Comparison of ENCODE assay signal across 1 cellular context in genomic region chr22:20114506-20115475, GRCh38.
TF ChIP-seq lines count a peak whose summit lies in the region.

No MANE protein-coding gene starts in this region.

TF ChIP-seq in GM23338, 12 proteins besides CTCF, POLR2A, EP300 and RAD21:
- TF ChIP-seq, protein P1, sequence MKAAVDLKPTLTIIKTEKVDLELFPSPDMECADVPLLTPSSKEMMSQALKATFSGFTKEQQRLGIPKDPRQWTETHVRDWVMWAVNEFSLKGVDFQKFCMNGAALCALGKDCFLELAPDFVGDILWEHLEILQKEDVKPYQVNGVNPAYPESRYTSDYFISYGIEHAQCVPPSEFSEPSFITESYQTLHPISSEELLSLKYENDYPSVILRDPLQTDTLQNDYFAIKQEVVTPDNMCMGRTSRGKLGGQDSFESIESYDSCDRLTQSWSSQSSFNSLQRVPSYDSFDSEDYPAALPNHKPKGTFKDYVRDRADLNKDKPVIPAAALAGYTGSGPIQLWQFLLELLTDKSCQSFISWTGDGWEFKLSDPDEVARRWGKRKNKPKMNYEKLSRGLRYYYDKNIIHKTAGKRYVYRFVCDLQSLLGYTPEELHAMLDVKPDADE (IDR thresholded peaks at IDR 0.05), result no peak
- TF ChIP-seq STAT1 (IDR thresholded peaks at IDR 0.05; ENCODE audit: unreplicated experiment), result no peak
- no peak for TF ChIP-seq ZNF462 (CRISPR knock-in tag; IDR thresholded peaks at IDR 0.05)
- no peak for TF ChIP-seq EZH2 (IDR thresholded peaks at IDR 0.05; ENCODE audit: low read depth, unreplicated experiment)
- TF ChIP-seq POLR2AphosphoS5 (IDR thresholded peaks at IDR 0.05; ENCODE audit: low read depth), result no peak
- TF ChIP-seq EZH2phosphoT487 (IDR thresholded peaks at IDR 0.05; ENCODE audit: unreplicated experiment), result no peak
- no peak for TF ChIP-seq JUNB (IDR thresholded peaks at IDR 0.05; ENCODE audit: unreplicated experiment)
- no peak for TF ChIP-seq NANOG (IDR thresholded peaks at IDR 0.05; ENCODE audit: borderline replicate concordance)
- TF ChIP-seq, protein P2, sequence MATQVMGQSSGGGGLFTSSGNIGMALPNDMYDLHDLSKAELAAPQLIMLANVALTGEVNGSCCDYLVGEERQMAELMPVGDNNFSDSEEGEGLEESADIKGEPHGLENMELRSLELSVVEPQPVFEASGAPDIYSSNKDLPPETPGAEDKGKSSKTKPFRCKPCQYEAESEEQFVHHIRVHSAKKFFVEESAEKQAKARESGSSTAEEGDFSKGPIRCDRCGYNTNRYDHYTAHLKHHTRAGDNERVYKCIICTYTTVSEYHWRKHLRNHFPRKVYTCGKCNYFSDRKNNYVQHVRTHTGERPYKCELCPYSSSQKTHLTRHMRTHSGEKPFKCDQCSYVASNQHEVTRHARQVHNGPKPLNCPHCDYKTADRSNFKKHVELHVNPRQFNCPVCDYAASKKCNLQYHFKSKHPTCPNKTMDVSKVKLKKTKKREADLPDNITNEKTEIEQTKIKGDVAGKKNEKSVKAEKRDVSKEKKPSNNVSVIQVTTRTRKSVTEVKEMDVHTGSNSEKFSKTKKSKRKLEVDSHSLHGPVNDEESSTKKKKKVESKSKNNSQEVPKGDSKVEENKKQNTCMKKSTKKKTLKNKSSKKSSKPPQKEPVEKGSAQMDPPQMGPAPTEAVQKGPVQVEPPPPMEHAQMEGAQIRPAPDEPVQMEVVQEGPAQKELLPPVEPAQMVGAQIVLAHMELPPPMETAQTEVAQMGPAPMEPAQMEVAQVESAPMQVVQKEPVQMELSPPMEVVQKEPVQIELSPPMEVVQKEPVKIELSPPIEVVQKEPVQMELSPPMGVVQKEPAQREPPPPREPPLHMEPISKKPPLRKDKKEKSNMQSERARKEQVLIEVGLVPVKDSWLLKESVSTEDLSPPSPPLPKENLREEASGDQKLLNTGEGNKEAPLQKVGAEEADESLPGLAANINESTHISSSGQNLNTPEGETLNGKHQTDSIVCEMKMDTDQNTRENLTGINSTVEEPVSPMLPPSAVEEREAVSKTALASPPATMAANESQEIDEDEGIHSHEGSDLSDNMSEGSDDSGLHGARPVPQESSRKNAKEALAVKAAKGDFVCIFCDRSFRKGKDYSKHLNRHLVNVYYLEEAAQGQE (IDR thresholded peaks at IDR 0.05; ENCODE audit: unreplicated experiment), result no peak
- no peak for TF ChIP-seq ZNF114 (CRISPR knock-in tag; IDR thresholded peaks at IDR 0.05)
- no peak for TF ChIP-seq ZNF331 (CRISPR knock-in tag; IDR thresholded peaks at IDR 0.05; ENCODE audit: low read depth)
- no peak for TF ChIP-seq CREB1 (CRISPR knock-in tag; IDR thresholded peaks at IDR 0.05; ENCODE audit: low read depth)
